In the genomic region with DNA sequence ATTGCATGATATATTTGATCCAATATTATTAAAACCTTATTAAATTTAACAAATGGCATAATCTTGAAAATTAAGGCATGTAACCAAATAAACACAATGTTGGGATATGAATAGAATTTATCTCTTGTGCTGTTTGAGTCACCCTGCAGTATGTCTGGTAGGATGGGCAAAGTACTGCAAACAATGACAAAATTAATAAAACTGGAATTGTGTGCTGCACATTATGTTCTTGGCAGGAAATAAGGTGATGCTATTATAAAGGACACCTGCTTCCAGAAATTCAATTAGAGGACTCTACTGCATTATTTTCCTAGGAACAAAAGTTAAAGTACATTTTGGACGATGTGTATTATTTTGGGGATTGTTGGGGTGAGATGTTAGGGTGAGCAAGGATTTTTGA, we compare ENCODE assay signal across 25 cellular contexts.
"Had no signal": no experiment of that assay in that cellular context is flagged by ENCODE, and none has a peak within 500 bp of the region (broad histone marks: within the 10 kb centered on the region; RNA-seq: fewer than 3 reads in every experiment).

No MANE protein-coding gene starts in this region.

- DNase-seq: activated CD4-positive, alpha-beta T cell treated with anti-CD3 and anti-CD28 coated beads for 36 hours; activated CD4-positive, alpha-beta T cell treated with anti-CD3 and anti-CD28 coated beads, Interleukin-2, amount 10 ng/mL, durations not matched to agents 7 days and 5 days; activated CD4-positive, alpha-beta T cell treated with anti-CD3 and anti-CD28 coated beads, Interleukin-2, amount 50 U/mL, for 48 hours; activated CD8-positive, alpha-beta T cell treated with anti-CD3 and anti-CD28 coated beads, Interleukin-2, amount 10 ng/mL, durations not matched to agents 7 days and 5 days; activated gamma-delta T cell; activated naive CD4-positive, alpha-beta T cell treated with Interleukin-2 at 50 U/mL for 16 hours; activated naive CD8-positive, alpha-beta T cell treated with anti-CD3 and anti-CD28 coated beads, Interleukin-2, amount 10 ng/mL, durations not matched to agents 7 days and 5 days; activated T-cell treated with anti-CD3 and anti-CD28 coated beads, Interleukin-2, amount 50 U/mL, for 24 hours; amygdala; cortex of kidney; NCI-H1092 treated with DMSO at 0.1 percent for 48 hours; NCI-H1436; NCI-H1694; NCI-H1930; NCI-H2171 treated with DMSO at 0.1 percent for 48 hours; NCI-H2227 treated with DMSO at 0.1 percent for 48 hours; NCI-H446; NCI-H524; NCI-H774; NK-92 treated with Interleukin-12 subunit alpha and Interleukin-12 subunit beta, amount 100 ng/mL, for 24 hours; PC-3; Peyer's patch; RPMI8226; SHP77 treated with DMSO at 0.1 percent for 48 hours; SK-N-SH had no signal
